ENCODE assay signal across 8 cellular contexts in genomic region chr10:62019013-62019684, GRCh38.
DNase-seq lines count a peak whose midpoint lies in the region; ATAC-seq, FAIRE-seq and TF ChIP-seq lines count a peak whose summit lies in the region.

No MANE protein-coding gene starts in this region.

- TF ChIP-seq CTCF in OCI-LY7 (conservative IDR thresholded peaks at IDR 0.05; ENCODE audit: low read length) (no peak), endothelial cell of umbilical vein (IDR thresholded peaks at IDR 0.05; ENCODE audit: extremely low read depth in 1 of 2, insufficient read depth in 1 of 2, low read depth in 1 of 2, low read length in 2 of 2) (no peak), sigmoid colon (IDR thresholded peaks at IDR 0.05) (no peak), GM10266 (IDR thresholded peaks at IDR 0.05; ENCODE audit: control insufficient read depth, insufficient read depth, low read depth, missing control alignments) (no peak), PC-3 (conservative IDR thresholded peaks at IDR 0.05; ENCODE audit: low read depth, low read length) (no peak)

- H4K20me1 ChIP-seq in OCI-LY7 (ENCODE audit: insufficient read depth, low read length) = no peaks in the 10 kb centered on the region
- H4K20me1 ChIP-seq in endothelial cell of umbilical vein (replicated peaks; ENCODE audit: control insufficient read depth, extremely low read depth, insufficient read depth, low read length) = no peaks in the 10 kb centered on the region
- no peaks in the 10 kb centered on the region for H4K20me1 ChIP-seq in PC-3 (ENCODE audit: low read length)

- no peaks in the 10 kb centered on the region for H3K27me3 ChIP-seq in endothelial cell of umbilical vein (ENCODE audit: control insufficient read depth in 2 of 2, insufficient read depth in 2 of 2, low read length in 2 of 2)
- H3K27me3 ChIP-seq in sigmoid colon = no peaks in the 10 kb centered on the region
- no peaks in the 10 kb centered on the region for H3K27me3 ChIP-seq in PC-3 (ENCODE audit: low read length)

- H3K4me3 ChIP-seq in OCI-LY7 (ENCODE audit: low read depth, low read length, poor library complexity, severe bottlenecking) (peak overlapping the region; percentile 21), endothelial cell of umbilical vein (replicated peaks in 1 of 3; ENCODE audit: insufficient read depth in 1 of 3, low read depth in 1 of 3, low read length in 3 of 3) (no peak overlapping the region), sigmoid colon (no peak overlapping the region), PC-3 (ENCODE audit: low read length) (no peak overlapping the region)

- 70% methylated on average over 8 of the region's 8 CpGs for WGBS in sigmoid colon, 2 donors

- intact Hi-C loops in OCI-LY7 (cut with micrococcal nuclease; ENCODE audit: unreplicated experiment) = no loop called here
- intact Hi-C loops in endothelial cell of umbilical vein (cut with micrococcal nuclease) = loop anchor here (5.0 kb wide), 1 partner anchor 117 kb away; the partner anchor contains the start of gene ARID5B
- intact Hi-C loops in sigmoid colon (cut with DNase I) = loop anchor here (5.0 kb wide), 1 partner anchor 117 kb away; the partner anchor contains the start of gene ARID5B
- intact Hi-C loops in PC-3 (cut with micrococcal nuclease) = no loop called here

- dilution Hi-C loops in endothelial cell of umbilical vein (cut with MboI; ENCODE audit: extremely low pct_ligation_motif_present, low sequenced_read_pairs) = no loop called here

- H3K9me2 ChIP-seq in OCI-LY7 (ENCODE audit: insufficient read depth, low read length) (no peaks in the 10 kb centered on the region), PC-3 (replicated peaks; ENCODE audit: low read length) (no peaks in the 10 kb centered on the region)

- peaks cover 76% of the 10 kb centered on the region for H3K4me1 ChIP-seq in OCI-LY7 (ENCODE audit: insufficient read depth, low read length, poor library complexity, severe bottlenecking)
- peaks cover 18% of the 10 kb centered on the region for H3K4me1 ChIP-seq in endothelial cell of umbilical vein (ENCODE audit: control insufficient read depth, extremely low read depth, insufficient read depth, low read length)
- peaks cover 0 to 71% (median 59%) of the 10 kb centered on the region in 4 donors for H3K4me1 ChIP-seq in sigmoid colon
- H3K4me1 ChIP-seq in PC-3 (ENCODE audit: insufficient read depth, low read length) = peaks cover 19% of the 10 kb centered on the region

- H3K36me3 ChIP-seq in OCI-LY7 (ENCODE audit: insufficient read depth, low read length) = peaks cover 47% of the 10 kb centered on the region
- H3K36me3 ChIP-seq in endothelial cell of umbilical vein (ENCODE audit: control insufficient read depth in 2 of 2, extremely low read depth in 1 of 2, insufficient read depth in 2 of 2, low read length in 2 of 2) = no peaks in the 10 kb centered on the region
- no peaks in the 10 kb centered on the region for H3K36me3 ChIP-seq in sigmoid colon
- no peaks in the 10 kb centered on the region for H3K36me3 ChIP-seq in PC-3 (ENCODE audit: low read depth, low read length)

- no peaks in the 10 kb centered on the region for H3K9me1 ChIP-seq in endothelial cell of umbilical vein (replicated peaks; ENCODE audit: control insufficient read depth, extremely low read depth, insufficient read depth, low read length)

- peak in 2 of 4 donors; percentile 22 to 31 for TF ChIP-seq EP300 in sigmoid colon (IDR thresholded peaks at IDR 0.05)

- no peak for DNase-seq in OCI-LY7 (ENCODE audit: low spot score)
- DNase-seq in endothelial cell of umbilical vein (ENCODE audit: low read depth, low spot score) = peak; percentile 79
- DNase-seq in sigmoid colon = no peak
- no peak for DNase-seq in stimulated activated naive CD4-positive, alpha-beta T cell treated with Interleukin-2 at 50 U/mL for 16 hours (lab: John Stamatoyannopoulos, UW)
- no peak for DNase-seq in GM10266 (ENCODE audit: extremely low spot score)
- no peak for DNase-seq in PC-3
- DNase-seq in KG1 (lab: John Stamatoyannopoulos, UW) = no peak

- H3K27ac ChIP-seq in OCI-LY7 (ENCODE audit: low read depth, low read length, poor library complexity, severe bottlenecking) (peak overlapping the region; percentile 43), endothelial cell of umbilical vein (ENCODE audit: insufficient read depth, low read depth, low read length) (no peak overlapping the region), sigmoid colon (peak overlapping the region; percentile 64 to 83 (median 72)), PC-3 (ENCODE audit: low read length) (no peak overlapping the region)

- CTCF ChIA-PET in OCI-LY7 (lab: Charles Lee; ENCODE audit: unreplicated experiment) (interaction anchor here (1.0 kb wide), 1 partner anchor 10 kb away, joined by 3 read pairs; no protein-coding TSS in a partner anchor), endothelial cell of umbilical vein (lab: Charles Lee) (interaction anchor here (0.6 to 2.6 kb wide), 3 partner anchors 9 to 27 kb away, joined by 3 to 7 read pairs (median 3); no protein-coding TSS in a partner anchor), PC-3 (lab: Charles Lee) (no interaction called here)

- H3K9ac ChIP-seq in endothelial cell of umbilical vein (replicated peaks; ENCODE audit: extremely low read depth, insufficient read depth, low read length) (no peak overlapping the region), PC-3 (ENCODE audit: low read length) (no peak overlapping the region)

- no peaks in the 10 kb centered on the region; the same call in 1 of the 2 replicates for H3K9me3 ChIP-seq in OCI-LY7 (ENCODE audit: low read length)
- no peaks in the 10 kb centered on the region for H3K9me3 ChIP-seq in endothelial cell of umbilical vein (replicated peaks; ENCODE audit: control insufficient read depth, insufficient read depth, low read length)
- H3K9me3 ChIP-seq in sigmoid colon = no peaks in the 10 kb centered on the region
- H3K9me3 ChIP-seq in PC-3 (ENCODE audit: low read length) = no peaks in the 10 kb centered on the region

- POLR2A ChIA-PET in OCI-LY7 (lab: Charles Lee) (interaction anchor here (0.6 to 9.4 kb wide), 10 partner anchors 9 to 120 kb away, joined by 3 to 139 read pairs (median 8); no protein-coding TSS in a partner anchor), endothelial cell of umbilical vein (lab: Charles Lee) (no interaction called here), PC-3 (lab: Charles Lee; ENCODE audit: unreplicated experiment) (no interaction called here)

- peak overlapping the region; percentile 63 for H3K4me2 ChIP-seq in OCI-LY7 (ENCODE audit: low read length)
- H3K4me2 ChIP-seq in endothelial cell of umbilical vein (ENCODE audit: insufficient read depth, low read length) = no peak overlapping the region
- H3K4me2 ChIP-seq in PC-3 (ENCODE audit: low read length) = no peak overlapping the region

- no peak overlapping the region; the same call in 1 of the 2 replicates for H2AFZ ChIP-seq in OCI-LY7 (ENCODE audit: low read length)
- H2AFZ ChIP-seq in endothelial cell of umbilical vein (ENCODE audit: low read depth, low read length) = peak overlapping the region; percentile 91
- no peak overlapping the region for H2AFZ ChIP-seq in PC-3 (ENCODE audit: low read length)

- H3K79me2 ChIP-seq in OCI-LY7 (ENCODE audit: insufficient read depth, low read depth, low read length) (peaks cover 48% of the 10 kb centered on the region), endothelial cell of umbilical vein (ENCODE audit: control insufficient read depth, insufficient read depth, low read length) (no peaks in the 10 kb centered on the region), PC-3 (ENCODE audit: low read length) (no peaks in the 10 kb centered on the region)

- no peak for TF ChIP-seq POLR2A in endothelial cell of umbilical vein (IDR thresholded peaks at IDR 0.05; ENCODE audit: low read depth, low read length)
- no peak for TF ChIP-seq POLR2A in sigmoid colon (IDR thresholded peaks at IDR 0.05)

- no peak for FAIRE-seq in endothelial cell of umbilical vein (lab: Jason Lieb, UNC)

- BruUV-seq in OCI-LY7 (replicated peaks; lab: Mats Ljungman, UMichigan) (no TSS peak), endothelial cell of umbilical vein (replicated peaks; lab: Mats Ljungman, UMichigan) (no TSS peak), PC-3 (replicated peaks; lab: Mats Ljungman, UMichigan) (no TSS peak)

- ATAC-seq in GM19025 (IDR thresholded peaks at IDR 0.05; ENCODE audit: low read depth, unreplicated experiment) (peak; percentile 2), PC-3 (no peak)

- H3F3A ChIP-seq in PC-3 (ENCODE audit: low read length, unreplicated experiment) = peaks cover 2% of the 10 kb centered on the region

TF ChIP-seq in endothelial cell of umbilical vein, 7 proteins besides CTCF, POLR2A, EP300 and RAD21:
- TF ChIP-seq EZH2 (IDR thresholded peaks at IDR 0.05; ENCODE audit: borderline replicate concordance, low read depth, low read length, severe bottlenecking) (no peak), GATA2 (IDR thresholded peaks at IDR 0.05; ENCODE audit: insufficient read depth, insufficient read length, low read depth, low read length) (no peak), FOS (IDR thresholded peaks at IDR 0.05; ENCODE audit: borderline replicate concordance, insufficient read depth, low read length) (no peak), JUN (IDR thresholded peaks at IDR 0.05; ENCODE audit: borderline replicate concordance, insufficient read depth, insufficient read length, low read depth) (peak; percentile 67), POLR2AphosphoS5 (IDR thresholded peaks at IDR 0.05; ENCODE audit: insufficient read depth, low read depth, low read length) (no peak), MYC (IDR thresholded peaks at IDR 0.05; ENCODE audit: low read depth, low read length) (no peak)
- TF ChIP-seq, protein P1, sequence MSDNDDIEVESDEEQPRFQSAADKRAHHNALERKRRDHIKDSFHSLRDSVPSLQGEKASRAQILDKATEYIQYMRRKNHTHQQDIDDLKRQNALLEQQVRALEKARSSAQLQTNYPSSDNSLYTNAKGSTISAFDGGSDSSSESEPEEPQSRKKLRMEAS (IDR thresholded peaks at IDR 0.05; ENCODE audit: insufficient read depth, insufficient read length) = no peak

Comparison
In these comparisons a context has a peak if more than half of its experiments do, and no peak if none do; other contexts are left out.
1. H3K27ac ChIP-seq: peak in OCI-LY7 (single experiment) and sigmoid colon (4 of 4); none in endothelial cell of umbilical vein (single experiment) and PC-3 (single experiment).
2. intact Hi-C loops: an anchor here in endothelial cell of umbilical vein (5.0 kb wide) and sigmoid colon (5.0 kb wide); none called in OCI-LY7 and PC-3.